8 cellular contexts compared by ENCODE assay signal in the genomic region with DNA sequence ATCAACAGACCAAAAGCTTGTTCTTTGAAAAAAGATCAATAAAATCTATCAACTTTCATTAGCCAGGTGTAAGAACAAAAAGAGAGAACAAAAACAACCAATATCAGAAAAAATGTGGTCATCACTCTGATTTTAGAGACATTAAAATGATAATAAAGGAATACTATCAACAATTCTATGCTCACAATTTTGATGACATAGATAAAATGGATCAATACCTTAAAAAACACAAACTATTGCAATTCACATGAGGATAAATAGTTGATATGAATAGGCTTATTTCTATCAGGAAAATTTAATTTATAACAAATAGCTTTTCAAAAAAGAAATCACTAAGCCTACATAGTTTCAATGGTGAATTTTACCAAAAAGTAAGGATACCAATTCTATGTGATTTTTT.
"Had no signal": no experiment of that assay in that cellular context is flagged by ENCODE, and none has a peak within 500 bp of the region (broad histone marks: within the 10 kb centered on the region; RNA-seq: fewer than 3 reads in every experiment).

No MANE protein-coding gene starts in this region.

- H3K4me3 ChIP-seq: GM12878 had no signal

- FAIRE-seq: G401.6, GM12878, GM12891, GM12892, GM18507, GM19239 had no signal

- ATAC-seq: GM12878 had no signal

- DNase-seq: GDM1, GF-D8 had no signal
